15 cellular contexts compared by ENCODE assay signal in genomic region chr12:120762093-120762492, GRCh38. TPM values are rescaled to one million over a fixed set of nuclear protein-coding genes. Genes with fewer than 3 reads are reported as not detected.
DNase-seq lines count a peak whose midpoint lies in the region; ATAC-seq, FAIRE-seq and TF ChIP-seq lines count a peak whose summit lies in the region.
"Had no signal": no experiment of that assay in that cellular context is flagged by ENCODE, and none has a peak within 500 bp of the region (broad histone marks: within the 10 kb centered on the region; RNA-seq: fewer than 3 reads in every experiment).

No MANE protein-coding gene starts in this region.

- no peak for ATAC-seq in GM21381 (IDR thresholded peaks at IDR 0.05; ENCODE audit: unreplicated experiment)
- ATAC-seq: stimulated activated naive CD8-positive, alpha-beta T cell treated with anti-CD3 and anti-CD28 coated beads, Interleukin-15, Interleukin-2, amounts not matched to agents 100 U/mL and 50 U/mL, for 24 hours had no signal

- H3K27ac ChIP-seq in HEK293 (ENCODE audit: extremely low read depth, low read depth, low read length) (peak overlapping the region; percentile 24; the same call in 1 of the 2 replicates), coronary artery (peak overlapping the region; percentile 3 to 52), rectal smooth muscle tissue (ENCODE audit: low read depth, low read length) (peak overlapping the region; percentile 73)
- H3K27ac ChIP-seq: BLaER1 treated with 17β-estradiol and CSF1 and Interleukin-3, amounts not matched to agents 10 nM and 100 nM had no signal

- peaks cover 4 to 57% of the 10 kb centered on the region in 2 experiments; a peak in 2 of 3 replicates for H3K36me3 ChIP-seq in HEK293 (ENCODE audit: control insufficient read depth in 2 of 2, insufficient read depth in 1 of 2, low read length in 2 of 2)
- peaks cover 22% of the 10 kb centered on the region for H3K36me3 ChIP-seq in rectal smooth muscle tissue (ENCODE audit: control insufficient read depth, insufficient read depth, low read length)

- H3K27me3 ChIP-seq in rectal smooth muscle tissue (ENCODE audit: control insufficient read depth, insufficient read depth, low read length) = no peaks in the 10 kb centered on the region

- no peak for TF ChIP-seq CTCF in HEK293 (tag by site-specific recombination; IDR thresholded peaks at IDR 0.05)
- TF ChIP-seq CTCF in coronary artery (IDR thresholded peaks at IDR 0.05) = no peak

- no peak overlapping the region for H3K9ac ChIP-seq in rectal smooth muscle tissue (ENCODE audit: low read length)
- H3K9ac ChIP-seq: BLaER1 treated with 17β-estradiol and CSF1 and Interleukin-3, amounts not matched to agents 10 nM and 100 nM had no signal

- CTCF ChIA-PET in HEK293 (lab: Yijun Ruan, JAX) = no interaction called here

- DNase-seq in coronary artery (ENCODE audit: low spot score) = no peak
- peak; percentile 49 for DNase-seq in iris pigment epithelial cell (ENCODE audit: low read depth)
- no peak for DNase-seq in NCI-H1417 treated with DMSO at 0.1 percent for 48 hours (lab: John Stamatoyannopoulos, UW)
- no peak for DNase-seq in NCI-H1694 (lab: John Stamatoyannopoulos, UW)
- no peak for DNase-seq in frontal cortex (ENCODE audit: low spot score in 2 of 2)
- DNase-seq: cerebellar nuclear complex; H7; naive B cell; NCI-H2227 treated with DMSO at 0.1 percent for 48 hours; RPMI8226; stimulated activated naive CD8-positive, alpha-beta T cell treated with anti-CD3 and anti-CD28 coated beads, Interleukin-15, Interleukin-2, amounts not matched to agents 100 U/mL and 50 U/mL, for 24 hours had no signal

- no peaks in the 10 kb centered on the region for H3K9me3 ChIP-seq in HEK293 (ENCODE audit: control insufficient read depth, insufficient read depth, low read depth, low read length)
- H3K9me3 ChIP-seq: BLaER1 treated with 17β-estradiol and CSF1 and Interleukin-3, amounts not matched to agents 10 nM and 100 nM had no signal

- POLR2A ChIA-PET in HEK293 (lab: Yijun Ruan, JAX) = no interaction called here

- H3K4me3 ChIP-seq in HEK293 (ENCODE audit: low read depth, low read length) = no peak overlapping the region
- H3K4me3 ChIP-seq in coronary artery = peak overlapping the region; percentile 13
- no peak overlapping the region for H3K4me3 ChIP-seq in rectal smooth muscle tissue (ENCODE audit: low read length)
- H3K4me3 ChIP-seq: BLaER1 treated with 17β-estradiol and CSF1 and Interleukin-3, amounts not matched to agents 10 nM and 100 nM had no signal

- no peak for FAIRE-seq in frontal cortex (lab: Jason Lieb, UNC)

- H3K4me1 ChIP-seq in HEK293 (ENCODE audit: control insufficient read depth, insufficient read depth, low read length) = peaks cover 3% of the 10 kb centered on the region; the same call in 1 of the 2 replicates
- peaks cover 15% of the 10 kb centered on the region for H3K4me1 ChIP-seq in rectal smooth muscle tissue (ENCODE audit: control insufficient read depth, insufficient read depth, low read length)

TF ChIP-seq in HEK293, 187 proteins besides CTCF, POLR2A, EP300 and RAD21:
- TF ChIP-seq ZFHX2 (tag by site-specific recombination; conservative IDR thresholded peaks at IDR 0.05) (0 out of 2 replicates have a peak, but pooled peaks have one; percentile 23), WT1 (tag by site-specific recombination; IDR thresholded peaks at IDR 0.05) (0 out of 2 replicates have a peak, but pooled peaks have one; percentile 8), GFI1B (tag by site-specific recombination; IDR thresholded peaks at IDR 0.05) (no peak)
TF ChIP-seq in HEK293: peak in this region for 2.

RNA-seq across cellular contexts. Expression of gene ACADS, which starts 36.5 kb away (rescaled TPM):
- 4.9 TPM for total RNA-seq in frontal cortex

RNA-seq across cellular contexts. Expression of gene UNC119B, which starts 51.8 kb away (rescaled TPM):
- 11.0 TPM for total RNA-seq in frontal cortex
